ENCODE assay signal across 1 cellular context in genomic region chr1:36248250-36248894, GRCh38.
TF ChIP-seq lines count a peak whose summit lies in the region.

No MANE protein-coding gene starts in this region.

TF ChIP-seq in HepG2, 621 proteins besides CTCF, POLR2A, EP300 and RAD21 (continued from another document and continues in another):
- TF ChIP-seq, protein P1, sequence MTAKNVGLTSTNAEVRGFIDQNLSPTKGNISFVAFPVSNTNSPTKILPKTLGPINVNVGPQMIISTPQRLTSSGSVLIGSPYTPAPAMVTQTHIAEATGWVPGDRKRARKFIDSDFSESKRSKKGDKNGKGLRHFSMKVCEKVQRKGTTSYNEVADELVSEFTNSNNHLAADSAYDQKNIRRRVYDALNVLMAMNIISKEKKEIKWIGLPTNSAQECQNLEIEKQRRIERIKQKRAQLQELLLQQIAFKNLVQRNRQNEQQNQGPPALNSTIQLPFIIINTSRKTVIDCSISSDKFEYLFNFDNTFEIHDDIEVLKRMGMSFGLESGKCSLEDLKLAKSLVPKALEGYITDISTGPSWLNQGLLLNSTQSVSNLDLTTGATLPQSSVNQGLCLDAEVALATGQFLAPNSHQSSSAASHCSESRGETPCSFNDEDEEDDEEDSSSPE (CRISPR knock-in tag; IDR thresholded peaks at IDR 0.05), result no peak
- TF ChIP-seq STAG1 (CRISPR knock-in tag; IDR thresholded peaks at IDR 0.05) (no peak), NFE2 (CRISPR knock-in tag; IDR thresholded peaks at IDR 0.05) (peak; percentile 45; the same call in 1 of the 2 replicates), ZNF660 (CRISPR knock-in tag; IDR thresholded peaks at IDR 0.05; ENCODE audit: borderline replicate concordance, low read depth) (no peak), TRIM24 (CRISPR knock-in tag; IDR thresholded peaks at IDR 0.05) (no peak), ZNF746 (CRISPR knock-in tag; IDR thresholded peaks at IDR 0.05) (no peak), ZNF205 (CRISPR knock-in tag; IDR thresholded peaks at IDR 0.05) (peak; percentile 50; the same call in 1 of the 2 replicates), CREM (IDR thresholded peaks at IDR 0.05) (peak; percentile 64; the same call in 1 of the 2 replicates), CREM (CRISPR knock-in tag; IDR thresholded peaks at IDR 0.05) (no peak), REST (IDR thresholded peaks at IDR 0.05; ENCODE audit: borderline replicate concordance in 1 of 2, low read depth in 1 of 2, low read length in 2 of 2) (no peak), ZNF616 (CRISPR knock-in tag; IDR thresholded peaks at IDR 0.05; ENCODE audit: low read depth) (no peak), BRCA1 (CRISPR knock-in tag; IDR thresholded peaks at IDR 0.05) (no peak), FOXJ3 (CRISPR knock-in tag; IDR thresholded peaks at IDR 0.05; ENCODE audit: borderline replicate concordance) (peak; percentile 58; the same call in 1 of the 2 replicates), SAFB2 (CRISPR knock-in tag; IDR thresholded peaks at IDR 0.05; ENCODE audit: borderline replicate concordance, low read depth) (no peak), KLF13 (CRISPR knock-in tag; IDR thresholded peaks at IDR 0.05) (no peak), ZNF335 (CRISPR knock-in tag; IDR thresholded peaks at IDR 0.05) (peak; percentile 57; the same call in 1 of the 2 replicates), SUZ12 (IDR thresholded peaks at IDR 0.05; ENCODE audit: low read depth, low read length) (no peak), MEIS1 (CRISPR knock-in tag; IDR thresholded peaks at IDR 0.05; ENCODE audit: borderline replicate concordance) (no peak), KLF15 (CRISPR knock-in tag; IDR thresholded peaks at IDR 0.05; ENCODE audit: borderline replicate concordance) (no peak), HNF4G (IDR thresholded peaks at IDR 0.05; ENCODE audit: borderline replicate concordance, low read depth, low read length) (peak; percentile 75), HNF4G (CRISPR knock-in tag; IDR thresholded peaks at IDR 0.05; ENCODE audit: borderline replicate concordance, low read depth) (peak; percentile 64; the same call in 1 of the 2 replicates), TRIM22 (IDR thresholded peaks at IDR 0.05) (no peak), CBFB (CRISPR knock-in tag; IDR thresholded peaks at IDR 0.05) (no peak), TARDBP (CRISPR knock-in tag; IDR thresholded peaks at IDR 0.05) (peak; percentile 53; the same call in 1 of the 2 replicates), RELA (CRISPR knock-in tag; IDR thresholded peaks at IDR 0.05) (no peak), TSC22D2 (CRISPR knock-in tag; IDR thresholded peaks at IDR 0.05; ENCODE audit: borderline replicate concordance) (no peak), HINFP (CRISPR knock-in tag; IDR thresholded peaks at IDR 0.05; ENCODE audit: low read depth) (no peak), RARG (CRISPR knock-in tag; IDR thresholded peaks at IDR 0.05; ENCODE audit: low read depth) (no peak), SRSF4 (IDR thresholded peaks at IDR 0.05; ENCODE audit: low read depth, low read length, poor library complexity, severe bottlenecking) (no peak), NCOR1 (IDR thresholded peaks at IDR 0.05; ENCODE audit: borderline replicate concordance, low read length) (peak; percentile 94; the same call in 1 of the 2 replicates)
- TF ChIP-seq, protein P2, sequence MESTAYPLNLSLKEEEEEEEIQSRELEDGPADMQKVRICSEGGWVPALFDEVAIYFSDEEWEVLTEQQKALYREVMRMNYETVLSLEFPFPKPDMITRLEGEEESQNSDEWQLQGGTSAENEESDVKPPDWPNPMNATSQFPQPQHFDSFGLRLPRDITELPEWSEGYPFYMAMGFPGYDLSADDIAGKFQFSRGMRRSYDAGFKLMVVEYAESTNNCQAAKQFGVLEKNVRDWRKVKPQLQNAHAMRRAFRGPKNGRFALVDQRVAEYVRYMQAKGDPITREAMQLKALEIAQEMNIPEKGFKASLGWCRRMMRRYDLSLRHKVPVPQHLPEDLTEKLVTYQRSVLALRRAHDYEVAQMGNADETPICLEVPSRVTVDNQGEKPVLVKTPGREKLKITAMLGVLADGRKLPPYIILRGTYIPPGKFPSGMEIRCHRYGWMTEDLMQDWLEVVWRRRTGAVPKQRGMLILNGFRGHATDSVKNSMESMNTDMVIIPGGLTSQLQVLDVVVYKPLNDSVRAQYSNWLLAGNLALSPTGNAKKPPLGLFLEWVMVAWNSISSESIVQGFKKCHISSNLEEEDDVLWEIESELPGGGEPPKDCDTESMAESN (CRISPR knock-in tag; conservative IDR thresholded peaks at IDR 0.05), result no peak
- TF ChIP-seq, protein P3, sequence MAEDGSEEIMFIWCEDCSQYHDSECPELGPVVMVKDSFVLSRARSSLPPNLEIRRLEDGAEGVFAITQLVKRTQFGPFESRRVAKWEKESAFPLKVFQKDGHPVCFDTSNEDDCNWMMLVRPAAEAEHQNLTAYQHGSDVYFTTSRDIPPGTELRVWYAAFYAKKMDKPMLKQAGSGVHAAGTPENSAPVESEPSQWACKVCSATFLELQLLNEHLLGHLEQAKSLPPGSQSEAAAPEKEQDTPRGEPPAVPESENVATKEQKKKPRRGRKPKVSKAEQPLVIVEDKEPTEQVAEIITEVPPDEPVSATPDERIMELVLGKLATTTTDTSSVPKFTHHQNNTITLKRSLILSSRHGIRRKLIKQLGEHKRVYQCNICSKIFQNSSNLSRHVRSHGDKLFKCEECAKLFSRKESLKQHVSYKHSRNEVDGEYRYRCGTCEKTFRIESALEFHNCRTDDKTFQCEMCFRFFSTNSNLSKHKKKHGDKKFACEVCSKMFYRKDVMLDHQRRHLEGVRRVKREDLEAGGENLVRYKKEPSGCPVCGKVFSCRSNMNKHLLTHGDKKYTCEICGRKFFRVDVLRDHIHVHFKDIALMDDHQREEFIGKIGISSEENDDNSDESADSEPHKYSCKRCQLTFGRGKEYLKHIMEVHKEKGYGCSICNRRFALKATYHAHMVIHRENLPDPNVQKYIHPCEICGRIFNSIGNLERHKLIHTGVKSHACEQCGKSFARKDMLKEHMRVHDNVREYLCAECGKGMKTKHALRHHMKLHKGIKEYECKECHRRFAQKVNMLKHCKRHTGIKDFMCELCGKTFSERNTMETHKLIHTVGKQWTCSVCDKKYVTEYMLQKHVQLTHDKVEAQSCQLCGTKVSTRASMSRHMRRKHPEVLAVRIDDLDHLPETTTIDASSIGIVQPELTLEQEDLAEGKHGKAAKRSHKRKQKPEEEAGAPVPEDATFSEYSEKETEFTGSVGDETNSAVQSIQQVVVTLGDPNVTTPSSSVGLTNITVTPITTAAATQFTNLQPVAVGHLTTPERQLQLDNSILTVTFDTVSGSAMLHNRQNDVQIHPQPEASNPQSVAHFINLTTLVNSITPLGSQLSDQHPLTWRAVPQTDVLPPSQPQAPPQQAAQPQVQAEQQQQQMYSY (CRISPR knock-in tag; IDR thresholded peaks at IDR 0.05), result no peak
- TF ChIP-seq, protein P4, sequence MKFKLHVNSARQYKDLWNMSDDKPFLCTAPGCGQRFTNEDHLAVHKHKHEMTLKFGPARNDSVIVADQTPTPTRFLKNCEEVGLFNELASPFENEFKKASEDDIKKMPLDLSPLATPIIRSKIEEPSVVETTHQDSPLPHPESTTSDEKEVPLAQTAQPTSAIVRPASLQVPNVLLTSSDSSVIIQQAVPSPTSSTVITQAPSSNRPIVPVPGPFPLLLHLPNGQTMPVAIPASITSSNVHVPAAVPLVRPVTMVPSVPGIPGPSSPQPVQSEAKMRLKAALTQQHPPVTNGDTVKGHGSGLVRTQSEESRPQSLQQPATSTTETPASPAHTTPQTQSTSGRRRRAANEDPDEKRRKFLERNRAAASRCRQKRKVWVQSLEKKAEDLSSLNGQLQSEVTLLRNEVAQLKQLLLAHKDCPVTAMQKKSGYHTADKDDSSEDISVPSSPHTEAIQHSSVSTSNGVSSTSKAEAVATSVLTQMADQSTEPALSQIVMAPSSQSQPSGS (CRISPR knock-in tag; IDR thresholded peaks at IDR 0.05), result peak; percentile 83
- TF ChIP-seq, protein P5, sequence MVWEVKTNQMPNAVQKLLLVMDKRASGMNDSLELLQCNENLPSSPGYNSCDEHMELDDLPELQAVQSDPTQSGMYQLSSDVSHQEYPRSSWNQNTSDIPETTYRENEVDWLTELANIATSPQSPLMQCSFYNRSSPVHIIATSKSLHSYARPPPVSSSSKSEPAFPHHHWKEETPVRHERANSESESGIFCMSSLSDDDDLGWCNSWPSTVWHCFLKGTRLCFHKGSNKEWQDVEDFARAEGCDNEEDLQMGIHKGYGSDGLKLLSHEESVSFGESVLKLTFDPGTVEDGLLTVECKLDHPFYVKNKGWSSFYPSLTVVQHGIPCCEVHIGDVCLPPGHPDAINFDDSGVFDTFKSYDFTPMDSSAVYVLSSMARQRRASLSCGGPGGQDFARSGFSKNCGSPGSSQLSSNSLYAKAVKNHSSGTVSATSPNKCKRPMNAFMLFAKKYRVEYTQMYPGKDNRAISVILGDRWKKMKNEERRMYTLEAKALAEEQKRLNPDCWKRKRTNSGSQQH (CRISPR knock-in tag; IDR thresholded peaks at IDR 0.05; ENCODE audit: low read depth), result no peak; the same call in 1 of the 2 replicates
- TF ChIP-seq, protein P6, sequence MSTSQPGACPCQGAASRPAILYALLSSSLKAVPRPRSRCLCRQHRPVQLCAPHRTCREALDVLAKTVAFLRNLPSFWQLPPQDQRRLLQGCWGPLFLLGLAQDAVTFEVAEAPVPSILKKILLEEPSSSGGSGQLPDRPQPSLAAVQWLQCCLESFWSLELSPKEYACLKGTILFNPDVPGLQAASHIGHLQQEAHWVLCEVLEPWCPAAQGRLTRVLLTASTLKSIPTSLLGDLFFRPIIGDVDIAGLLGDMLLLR (CRISPR knock-in tag; IDR thresholded peaks at IDR 0.05), result no peak
- TF ChIP-seq, protein P7, sequence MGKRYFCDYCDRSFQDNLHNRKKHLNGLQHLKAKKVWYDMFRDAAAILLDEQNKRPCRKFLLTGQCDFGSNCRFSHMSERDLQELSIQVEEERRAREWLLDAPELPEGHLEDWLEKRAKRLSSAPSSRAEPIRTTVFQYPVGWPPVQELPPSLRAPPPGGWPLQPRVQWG (CRISPR knock-in tag; IDR thresholded peaks at IDR 0.05; ENCODE audit: borderline replicate concordance, low read depth), result no peak
- TF ChIP-seq, protein P8, sequence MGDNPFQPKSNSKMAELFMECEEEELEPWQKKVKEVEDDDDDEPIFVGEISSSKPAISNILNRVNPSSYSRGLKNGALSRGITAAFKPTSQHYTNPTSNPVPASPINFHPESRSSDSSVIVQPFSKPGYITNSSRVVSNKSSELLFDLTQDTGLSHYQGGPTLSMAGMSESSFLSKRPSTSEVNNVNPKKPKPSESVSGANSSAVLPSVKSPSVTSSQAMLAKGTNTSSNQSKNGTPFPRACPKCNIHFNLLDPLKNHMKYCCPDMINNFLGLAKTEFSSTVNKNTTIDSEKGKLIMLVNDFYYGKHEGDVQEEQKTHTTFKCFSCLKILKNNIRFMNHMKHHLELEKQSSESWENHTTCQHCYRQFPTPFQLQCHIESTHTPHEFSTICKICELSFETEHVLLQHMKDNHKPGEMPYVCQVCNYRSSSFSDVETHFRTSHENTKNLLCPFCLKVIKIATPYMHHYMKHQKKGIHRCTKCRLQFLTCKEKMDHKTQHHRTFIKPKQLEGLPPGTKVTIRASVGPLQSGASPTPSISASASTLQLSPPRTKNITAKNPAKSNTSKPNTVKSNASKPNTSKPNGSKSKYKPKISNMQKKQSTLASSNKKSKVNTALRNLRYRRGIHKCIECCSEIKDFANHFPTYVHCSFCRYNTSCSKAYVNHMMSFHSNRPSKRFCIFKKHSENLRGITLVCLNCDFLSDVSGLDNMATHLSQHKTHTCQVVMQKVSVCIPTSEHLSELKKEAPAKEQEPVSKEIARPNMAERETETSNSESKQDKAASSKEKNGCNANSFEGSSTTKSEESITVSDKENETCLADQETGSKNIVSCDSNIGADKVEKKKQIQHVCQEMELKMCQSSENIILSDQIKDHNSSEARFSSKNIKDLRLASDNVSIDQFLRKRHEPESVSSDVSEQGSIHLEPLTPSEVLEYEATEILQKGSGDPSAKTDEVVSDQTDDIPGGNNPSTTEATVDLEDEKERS (CRISPR knock-in tag; IDR thresholded peaks at IDR 0.05), result peak; percentile 41; the same call in 1 of the 2 replicates
